In genomic region chr5:14268236-14268701, GRCh38 we compare ENCODE assay signal across 10 cellular contexts.
DNase-seq lines count a peak whose midpoint lies in the region; ATAC-seq and TF ChIP-seq lines count a peak whose summit lies in the region.
"Had no signal": no experiment of that assay in that cellular context is flagged by ENCODE, and none has a peak within 500 bp of the region (broad histone marks: within the 10 kb centered on the region; RNA-seq: fewer than 3 reads in every experiment).

No MANE protein-coding gene starts in this region.

- ATAC-seq in GM18868 (IDR thresholded peaks at IDR 0.05; ENCODE audit: unreplicated experiment) = no peak

- no peak overlapping the region for H3K4me3 ChIP-seq in kidney epithelial cell (ENCODE audit: low read depth, low read length)

- TF ChIP-seq CTCF in kidney epithelial cell (IDR thresholded peaks at IDR 0.05; ENCODE audit: insufficient read depth, low read length, poor library complexity, severe bottlenecking) = no peak

- H3K36me3 ChIP-seq in kidney epithelial cell (ENCODE audit: control insufficient read depth, insufficient read depth, low read length) = peaks cover 1% of the 10 kb centered on the region

- H3K27me3 ChIP-seq in kidney epithelial cell (ENCODE audit: control insufficient read depth, insufficient read depth, low read length) = no peaks in the 10 kb centered on the region

- DNase-seq in A172 (ENCODE audit: low spot score) (peak; percentile 99), HS-27A (ENCODE audit: low read depth) (peak; percentile 96), astrocyte of the hippocampus (ENCODE audit: low read depth, low spot score) (peak; percentile 83), kidney epithelial cell (ENCODE audit: low read depth) (peak; percentile 74), SKM-1 treated with dmso at 0.1 percent for 144 hours (lab: John Stamatoyannopoulos, UW; ENCODE audit: unreplicated experiment) (no peak), superior temporal gyrus (ENCODE audit: extremely low spot score) (no peak), SIG-M5 (lab: John Stamatoyannopoulos, UW) (no peak)
- DNase-seq: CD4-positive, CD25-positive, alpha-beta regulatory T cell; NCI-H774 had no signal

Comparison
In these comparisons a context has a peak if more than half of its experiments do, and no peak if none do; other contexts are left out.
1. DNase-seq: peak in A172 (single experiment), HS-27A (single experiment), astrocyte of the hippocampus (single experiment) and kidney epithelial cell (single experiment); none in SKM-1 treated with dmso at 0.1 percent for 144 hours (single experiment), superior temporal gyrus (single experiment) and SIG-M5 (single experiment).